Comparison of ENCODE assay signal across 13 cellular contexts in the genomic region with DNA sequence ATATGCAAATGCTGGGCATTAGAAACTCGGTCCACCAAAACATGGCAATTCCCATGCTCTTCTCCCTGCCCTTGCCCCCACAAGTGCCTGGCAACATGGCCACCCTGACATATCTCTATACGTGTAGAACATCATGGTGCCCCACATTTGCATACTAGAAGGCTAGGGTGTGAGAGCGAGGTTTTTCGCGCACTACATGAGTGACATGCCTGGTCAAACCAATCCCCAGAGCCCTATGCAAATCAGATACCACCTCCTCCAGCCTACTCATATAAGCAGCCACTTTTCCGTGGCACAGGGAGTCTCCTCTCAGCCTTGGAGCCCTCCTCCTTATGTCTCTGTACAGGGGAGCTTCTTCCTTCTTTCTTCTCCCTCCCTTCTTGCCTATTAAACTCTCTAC.
DNase-seq lines count a peak whose midpoint lies in the region; ATAC-seq, FAIRE-seq and TF ChIP-seq lines count a peak whose summit lies in the region.
"Had no signal": no experiment of that assay in that cellular context is flagged by ENCODE, and none has a peak within 500 bp of the region (broad histone marks: within the 10 kb centered on the region; RNA-seq: fewer than 3 reads in every experiment).

No MANE protein-coding gene starts in this region.

- peaks cover 15% of the 10 kb centered on the region for H3K4me1 Mint-ChIP-seq in astrocyte (ENCODE audit: low read depth, unreplicated experiment)
- H3K4me1 Mint-ChIP-seq in glutamatergic neuron (ENCODE audit: low read depth, unreplicated experiment) = peaks cover 16% of the 10 kb centered on the region
- H3K4me1 Mint-ChIP-seq: CD4-positive, CD25-positive, alpha-beta regulatory T cell had no signal

- no peaks in the 10 kb centered on the region for H3K4me1 ChIP-seq in astrocyte (ENCODE audit: insufficient read depth, low read length)
- H3K4me1 ChIP-seq in trophoblast cell (ENCODE audit: control insufficient read depth in 1 of 2, insufficient read depth in 2 of 2, low read length in 2 of 2) = peaks cover 0 to 4% of the 10 kb centered on the region in 2 experiments

- H2BK5ac ChIP-seq in trophoblast cell (ENCODE audit: low read depth, low read length, poor library complexity) = no peak overlapping the region

- no peak overlapping the region for H3K9ac ChIP-seq in astrocyte (ENCODE audit: low read length)
- no peak overlapping the region for H3K9ac ChIP-seq in trophoblast cell (ENCODE audit: low read length)
- H3K9ac ChIP-seq: BLaER1 treated with 17β-estradiol and CSF1 and Interleukin-3, amounts not matched to agents 10 nM and 100 nM; GM23248 had no signal

- H3K18ac ChIP-seq in trophoblast cell (ENCODE audit: low read length) = no peak overlapping the region

- H3K4me3 Mint-ChIP-seq in astrocyte (ENCODE audit: unreplicated experiment) = no peak overlapping the region
- no peak overlapping the region for H3K4me3 Mint-ChIP-seq in glutamatergic neuron (ENCODE audit: unreplicated experiment)
- H3K4me3 Mint-ChIP-seq: CD4-positive, CD25-positive, alpha-beta regulatory T cell had no signal

- no peaks in the 10 kb centered on the region for H3K9me3 ChIP-seq in astrocyte (ENCODE audit: insufficient read depth, low read depth, low read length)
- peaks cover 1% of the 10 kb centered on the region for H3K9me3 ChIP-seq in trophoblast cell (ENCODE audit: insufficient read depth, low read depth, low read length)

- no peaks in the 10 kb centered on the region for H3K27me3 ChIP-seq in astrocyte (ENCODE audit: insufficient read depth, low read length)
- no peaks in the 10 kb centered on the region for H3K27me3 ChIP-seq in trophoblast cell (ENCODE audit: insufficient read depth, low read length)
- H3K27me3 ChIP-seq: BLaER1 treated with 17β-estradiol and CSF1 and Interleukin-3, amounts not matched to agents 10 nM and 100 nM had no signal

- H2AK5ac ChIP-seq in trophoblast cell (ENCODE audit: low read length) = no peak overlapping the region

- no peak overlapping the region for H3K27ac Mint-ChIP-seq in astrocyte (ENCODE audit: unreplicated experiment)
- no peak overlapping the region for H3K27ac Mint-ChIP-seq in activated naive CD4-positive, alpha-beta T cell treated with anti-CD3 and anti-CD28 coated beads, Interleukin-2, amount 50 U/mL, for 72 hours
- H3K27ac Mint-ChIP-seq in glutamatergic neuron (ENCODE audit: unreplicated experiment) = no peak overlapping the region
- H3K27ac Mint-ChIP-seq: CD4-positive, CD25-positive, alpha-beta regulatory T cell had no signal

- no peak for TF ChIP-seq POLR2A in GM12892 (IDR thresholded peaks at IDR 0.05; ENCODE audit: low read depth, low read length)

- no peaks in the 10 kb centered on the region for H3K79me1 ChIP-seq in trophoblast cell (ENCODE audit: low read length)

- H3K9me3 Mint-ChIP-seq in astrocyte (ENCODE audit: unreplicated experiment) (no peaks in the 10 kb centered on the region), glutamatergic neuron (ENCODE audit: unreplicated experiment) (no peaks in the 10 kb centered on the region)
- peaks cover 0 to 7% of the 10 kb centered on the region in 2 donors for H3K9me3 Mint-ChIP-seq in activated naive CD4-positive, alpha-beta T cell treated with anti-CD3 and anti-CD28 coated beads, Interleukin-2, amount 50 U/mL, for 72 hours

- peak; percentile 33 for DNase-seq in ELF-1 (ENCODE audit: low read depth, low spot score)
- DNase-seq in GM12892 (ENCODE audit: insufficient read length) = no peak
- DNase-seq in astrocyte (ENCODE audit: low read depth) = no peak
- DNase-seq in trophoblast cell = no peak
- no peak for DNase-seq in activated naive CD4-positive, alpha-beta T cell treated with anti-CD3 and anti-CD28 coated beads, Interleukin-2, amount 50 U/mL, for 72 hours (ENCODE audit: low spot score in 2 of 2)
- DNase-seq in GDM1 (lab: John Stamatoyannopoulos, UW) = no peak
- no peak for DNase-seq in glutamatergic neuron
- DNase-seq: ACHN; CD4-positive, CD25-positive, alpha-beta regulatory T cell; H7 had no signal

- peak; percentile 51 for FAIRE-seq in GM12892 (lab: Jason Lieb, UNC)
- FAIRE-seq in astrocyte (lab: Jason Lieb, UNC) = no peak

- H3K23ac ChIP-seq in trophoblast cell (ENCODE audit: low read length) = no peak overlapping the region

- peaks cover 1% of the 10 kb centered on the region for H3K36me3 Mint-ChIP-seq in astrocyte (ENCODE audit: low read depth, unreplicated experiment)
- H3K36me3 Mint-ChIP-seq in activated naive CD4-positive, alpha-beta T cell treated with anti-CD3 and anti-CD28 coated beads, Interleukin-2, amount 50 U/mL, for 72 hours = no peaks in the 10 kb centered on the region
- H3K36me3 Mint-ChIP-seq in glutamatergic neuron (ENCODE audit: unreplicated experiment) = no peaks in the 10 kb centered on the region
- H3K36me3 Mint-ChIP-seq: CD4-positive, CD25-positive, alpha-beta regulatory T cell had no signal

- no peak overlapping the region for H3K14ac ChIP-seq in trophoblast cell (ENCODE audit: low read length)

- H3K36me3 ChIP-seq in astrocyte (ENCODE audit: insufficient read depth, low read length) = no peaks in the 10 kb centered on the region
- no peaks in the 10 kb centered on the region for H3K36me3 ChIP-seq in trophoblast cell (ENCODE audit: control insufficient read depth in 1 of 2, insufficient read depth in 2 of 2, low read length in 2 of 2)
- H3K36me3 ChIP-seq: BLaER1 treated with 17β-estradiol and CSF1 and Interleukin-3, amounts not matched to agents 10 nM and 100 nM had no signal

- WGBS in trophoblast cell (ENCODE audit: extremely low coverage, insufficient coverage, insufficient read length) = no CpG with 5 or more reads among the region's 6 CpGs

- no peak overlapping the region for H2BK120ac ChIP-seq in trophoblast cell (ENCODE audit: insufficient read depth, low read length, poor library complexity)

- H3K4me3 ChIP-seq in astrocyte (ENCODE audit: insufficient read depth, low read depth, low read length) = no peak overlapping the region
- peak overlapping the region; percentile 5 for H3K4me3 ChIP-seq in trophoblast cell (ENCODE audit: low read depth, low read length)
- H3K4me3 ChIP-seq: BLaER1 treated with 17β-estradiol and CSF1 and Interleukin-3, amounts not matched to agents 10 nM and 100 nM; GM23248 had no signal

- no peak for ATAC-seq in activated naive CD4-positive, alpha-beta T cell treated with anti-CD3 and anti-CD28 coated beads, Interleukin-2, amount 50 U/mL, for 72 hours

- TF ChIP-seq CTCF in astrocyte (IDR thresholded peaks at IDR 0.05; ENCODE audit: insufficient read depth, low read depth, low read length) (no peak), glutamatergic neuron (IDR thresholded peaks at IDR 0.05; ENCODE audit: partially characterized antibody, unreplicated experiment) (no peak)

- H2BK12ac ChIP-seq in trophoblast cell (ENCODE audit: low read length) = no peak overlapping the region

- H3K79me2 ChIP-seq in astrocyte (ENCODE audit: insufficient read depth, low read length) = no peaks in the 10 kb centered on the region
- H3K79me2 ChIP-seq in trophoblast cell (ENCODE audit: control insufficient read depth, insufficient read depth, low read length, poor library complexity) = no peaks in the 10 kb centered on the region

- H2AFZ ChIP-seq in astrocyte (ENCODE audit: low read depth, low read length) = peak overlapping the region; percentile 6
- no peak overlapping the region for H2AFZ ChIP-seq in trophoblast cell (ENCODE audit: insufficient read depth, low read length, poor library complexity)
- H2AFZ ChIP-seq: GM23248 had no signal

- no peaks in the 10 kb centered on the region for H4K20me1 ChIP-seq in astrocyte (ENCODE audit: insufficient read depth, low read length)
- H4K20me1 ChIP-seq: BLaER1 treated with 17β-estradiol and CSF1 and Interleukin-3, amounts not matched to agents 10 nM and 100 nM had no signal

- H4K8ac ChIP-seq in trophoblast cell (ENCODE audit: low read depth, low read length) = no peak overlapping the region

- H3K27me3 Mint-ChIP-seq in astrocyte (ENCODE audit: low read depth, unreplicated experiment) = peaks cover 2% of the 10 kb centered on the region
- no peaks in the 10 kb centered on the region for H3K27me3 Mint-ChIP-seq in glutamatergic neuron (ENCODE audit: unreplicated experiment)
- H3K27me3 Mint-ChIP-seq: CD4-positive, CD25-positive, alpha-beta regulatory T cell had no signal

- H3K27ac ChIP-seq in astrocyte (ENCODE audit: low read depth, low read length) (no peak overlapping the region), trophoblast cell (ENCODE audit: low read depth, low read length) (no peak overlapping the region)
- H3K27ac ChIP-seq: GM23248, HL-60 had no signal

- H3K4me2 ChIP-seq in astrocyte (ENCODE audit: low read length) (no peak overlapping the region), trophoblast cell (ENCODE audit: low read length) (no peak overlapping the region)

- no peak overlapping the region for H4K91ac ChIP-seq in trophoblast cell (ENCODE audit: low read depth, low read length)

- H3K4ac ChIP-seq in trophoblast cell (ENCODE audit: low read depth, low read length) = no peak overlapping the region

- H4K12ac ChIP-seq in trophoblast cell (ENCODE audit: low read depth, low read length) = no peak overlapping the region
